Comparison of ENCODE assay signal across 8 cellular contexts in genomic region chr1:161313554-161314200, GRCh38. TPM values are rescaled to one million over a fixed set of nuclear protein-coding genes. Genes with fewer than 3 reads are reported as not detected.
DNase-seq lines count a peak whose midpoint lies in the region; ATAC-seq and TF ChIP-seq lines count a peak whose summit lies in the region.

No MANE protein-coding gene starts in this region.

- peak overlapping the region; percentile 100 for H3K27ac Mint-ChIP-seq in chondrocyte (ENCODE audit: unreplicated experiment)
- peak overlapping the region; percentile 99 for H3K27ac Mint-ChIP-seq in mesothelial cell of epicardium

- peak overlapping the region; percentile 83 for H3K4me3 ChIP-seq in MM.1S (ENCODE audit: low read length)
- H3K4me3 ChIP-seq in urinary bladder (ENCODE audit: low read depth, low read length), result peak overlapping the region; percentile 73

- H3K9ac ChIP-seq in MM.1S (ENCODE audit: low read length), result peak overlapping the region; percentile 89

- H3K9me2 ChIP-seq in MM.1S (replicated peaks; ENCODE audit: insufficient read depth, low read length), result no peaks in the 10 kb centered on the region

- peak overlapping the region; percentile 89 for H2AFZ ChIP-seq in MM.1S (ENCODE audit: low read length)

- H3K27me3 Mint-ChIP-seq in chondrocyte (ENCODE audit: low read depth) (peaks cover 2% of the 10 kb centered on the region), mesothelial cell of epicardium (ENCODE audit: low read depth) (peaks cover 14% of the 10 kb centered on the region)

- peaks cover 26% of the 10 kb centered on the region for H3K79me2 ChIP-seq in MM.1S (ENCODE audit: low read length)

- H3K27ac ChIP-seq in MM.1S (ENCODE audit: low read length) (peak overlapping the region; percentile 68; the same call in 1 of the 2 replicates), urinary bladder (ENCODE audit: low read depth) (peak overlapping the region; percentile 85)

- H3K36me3 Mint-ChIP-seq in chondrocyte (ENCODE audit: low read depth) (no peaks in the 10 kb centered on the region), mesothelial cell of epicardium (peaks cover 3% of the 10 kb centered on the region)

- WGBS in urinary bladder, result 37% methylated on average over 28 of the region's 28 CpGs

- peaks cover 7% of the 10 kb centered on the region for H3F3A ChIP-seq in MM.1S (ENCODE audit: insufficient read depth, low read length)

- H3K4me2 ChIP-seq in MM.1S (ENCODE audit: low read depth, low read length), result peak overlapping the region; percentile 68

- no peaks in the 10 kb centered on the region for H3K27me3 ChIP-seq in MM.1S (replicated peaks; ENCODE audit: insufficient read depth, low read length)

- H3K4me3 Mint-ChIP-seq in chondrocyte (ENCODE audit: unreplicated experiment) (peak overlapping the region; percentile 98), mesothelial cell of epicardium (peak overlapping the region; percentile 98)

- H3K4me1 ChIP-seq in MM.1S (ENCODE audit: low read length), result 0 out of 2 replicates have a peak, but pooled peaks cover 5% of the 10 kb centered on the region
- no peaks in the 10 kb centered on the region for H3K4me1 ChIP-seq in urinary bladder (ENCODE audit: insufficient read depth)

- TF ChIP-seq POLR2A in GM18505 (IDR thresholded peaks at IDR 0.05; ENCODE audit: borderline replicate concordance, extremely low read depth, insufficient read depth, insufficient read length), result no peak

- no peak for DNase-seq in MM.1S
- DNase-seq in chondrocyte (ENCODE audit: low spot score), result no peak
- no peak for DNase-seq in mesothelial cell of epicardium (ENCODE audit: low spot score in 2 of 2, unreplicated experiment in 2 of 2)
- no peak for DNase-seq in amniotic stem cell (lab: John Stamatoyannopoulos, UW)
- DNase-seq in activated CD8-positive, alpha-beta memory T cell treated with anti-CD3 and anti-CD28 coated beads, Interleukin-2, amount 50 U/mL, for 4 hours, result no peak

- H4K20me1 ChIP-seq in MM.1S (ENCODE audit: insufficient read depth, low read length), result no peaks in the 10 kb centered on the region

- no peaks in the 10 kb centered on the region for H3K9me3 ChIP-seq in MM.1S (replicated peaks; ENCODE audit: insufficient read depth, low read length)

- no peaks in the 10 kb centered on the region for H3K36me3 ChIP-seq in MM.1S (replicated peaks; ENCODE audit: insufficient read depth, low read length)
- no peaks in the 10 kb centered on the region for H3K36me3 ChIP-seq in urinary bladder (ENCODE audit: insufficient read depth)

- no peaks in the 10 kb centered on the region for H3K9me3 Mint-ChIP-seq in chondrocyte (ENCODE audit: low read depth)
- no peaks in the 10 kb centered on the region for H3K9me3 Mint-ChIP-seq in mesothelial cell of epicardium

- peaks cover 21% of the 10 kb centered on the region for H3K4me1 Mint-ChIP-seq in chondrocyte (ENCODE audit: low read depth)
- H3K4me1 Mint-ChIP-seq in mesothelial cell of epicardium, result peaks cover 16% of the 10 kb centered on the region

- TF ChIP-seq CTCF in MM.1S (IDR thresholded peaks at IDR 0.05; ENCODE audit: low read length) (no peak), chondrocyte (IDR thresholded peaks at IDR 0.05) (no peak), mesothelial cell of epicardium (IDR thresholded peaks at IDR 0.05; ENCODE audit: unreplicated experiment) (no peak)

- peak; percentile 7 for ATAC-seq in GM18505 (IDR thresholded peaks at IDR 0.05; ENCODE audit: unreplicated experiment)
- no peak for ATAC-seq in GM21717 (IDR thresholded peaks at IDR 0.05; ENCODE audit: unreplicated experiment)

RNA-seq across cellular contexts. Expression of gene SDHC, which starts 0.5 kb away (rescaled TPM):
- 128 to 144 TPM (median 131 TPM) in 3 replicates for total RNA-seq in chondrocyte
- total RNA-seq in mesothelial cell of epicardium, result 141 to 147 TPM (median 145 TPM) in 3 replicates
- 29.4 TPM for total RNA-seq in urinary bladder
- 160 TPM for polyA plus RNA-seq in urinary bladder

RNA-seq across cellular contexts. Expression of gene MPZ, which starts 3.9 kb away (rescaled TPM):
- total RNA-seq in chondrocyte (0.31 to 0.45 TPM (median 0.41 TPM) in 3 replicates), mesothelial cell of epicardium (1.3 to 1.4 TPM (median 1.3 TPM) in 3 replicates), urinary bladder (27.1 TPM)
- 10.2 TPM for polyA plus RNA-seq in urinary bladder

RNA-seq across cellular contexts. Expression of gene CFAP126, which starts 54.0 kb away (rescaled TPM):
- total RNA-seq in chondrocyte, result not detected in 3 replicates
- total RNA-seq in mesothelial cell of epicardium, result not detected in 3 replicates
- total RNA-seq in urinary bladder, result not detected
- polyA plus RNA-seq in urinary bladder, result not detected

RNA-seq across cellular contexts. Expression of gene PCP4L1, which starts 55.1 kb away (rescaled TPM):
- total RNA-seq in chondrocyte, result 0.23 to 0.35 TPM in 2 of 3 replicates, not detected in the other
- 0.25 TPM in 1 of 3 replicates, not detected in the others for total RNA-seq in mesothelial cell of epicardium
- total RNA-seq in urinary bladder, result 22.8 TPM
- 39.2 TPM for polyA plus RNA-seq in urinary bladder

Comparison
In these comparisons a context has a peak if more than half of its experiments do, and no peak if none do; other contexts are left out.
1. RNA of gene MPZ, which starts 3.9 kb away (total RNA-seq): 27.1 TPM in urinary bladder (single experiment); 1.3 to 1.4 TPM in mesothelial cell of epicardium and 0.31 to 0.45 TPM in chondrocyte; every median in the first group is over 10 times any median in the second.